In the genomic region with DNA sequence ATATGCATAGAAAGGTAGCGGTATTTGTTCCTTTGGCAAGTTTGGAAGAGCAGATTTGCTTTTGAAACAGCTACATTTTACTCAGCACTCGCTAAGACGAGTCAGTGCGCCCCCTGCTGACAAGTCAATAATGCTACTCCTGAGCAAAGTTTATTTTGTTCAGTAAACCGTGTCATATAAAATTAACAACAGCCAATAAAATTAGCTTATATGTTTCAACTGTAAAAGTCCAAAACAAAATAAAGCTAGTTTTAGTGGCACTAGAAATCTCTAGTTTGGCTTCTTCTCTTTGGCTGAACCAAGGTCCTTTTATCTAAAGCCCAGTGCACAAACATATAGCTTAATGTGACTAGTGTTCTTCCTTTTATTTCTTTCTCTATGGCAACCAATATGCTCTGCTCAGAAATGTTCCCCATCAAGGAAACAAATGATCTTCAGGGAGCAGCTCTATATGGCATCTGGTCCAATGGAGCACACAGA, we compare ENCODE assay signal across 8 cellular contexts. TPM values are rescaled to one million over a fixed set of nuclear protein-coding genes. Genes with fewer than 3 reads are reported as not detected.
DNase-seq lines count a peak whose midpoint lies in the region; ATAC-seq and TF ChIP-seq lines count a peak whose summit lies in the region.

No MANE protein-coding gene starts in this region.

- H3K9me3 Mint-ChIP-seq in activated CD8-positive, alpha-beta memory T cell treated with anti-CD3 and anti-CD28 coated beads, Interleukin-2, amount 10 ng/mL, durations not matched to agents 7 days and 5 days (ENCODE audit: low read depth): no peaks in the 10 kb centered on the region

- H3K27ac Mint-ChIP-seq in activated CD8-positive, alpha-beta memory T cell treated with anti-CD3 and anti-CD28 coated beads, Interleukin-2, amount 10 ng/mL, durations not matched to agents 7 days and 5 days: no peak overlapping the region

- no peak for ATAC-seq in activated CD8-positive, alpha-beta memory T cell treated with anti-CD3 and anti-CD28 coated beads, Interleukin-2, amount 10 ng/mL, durations not matched to agents 7 days and 5 days
- ATAC-seq in GM19397 (IDR thresholded peaks at IDR 0.05; ENCODE audit: unreplicated experiment) (no peak), GM21381 (IDR thresholded peaks at IDR 0.05; ENCODE audit: unreplicated experiment) (no peak)

- H3K4me3 Mint-ChIP-seq in activated CD8-positive, alpha-beta memory T cell treated with anti-CD3 and anti-CD28 coated beads, Interleukin-2, amount 10 ng/mL, durations not matched to agents 7 days and 5 days: no peak overlapping the region

- peaks cover 94% of the 10 kb centered on the region for H3K27me3 Mint-ChIP-seq in activated CD8-positive, alpha-beta memory T cell treated with anti-CD3 and anti-CD28 coated beads, Interleukin-2, amount 10 ng/mL, durations not matched to agents 7 days and 5 days

- DNase-seq in Daoy (ENCODE audit: low read depth) (peak; percentile 76), HEK293T (ENCODE audit: extremely low spot score) (no peak), NCI-H2227 treated with DMSO at 0.1 percent for 48 hours (lab: John Stamatoyannopoulos, UW) (peak; percentile 12), fibroblast of pulmonary artery (ENCODE audit: low read depth) (peak; percentile 70), pons (ENCODE audit: low spot score) (peak; percentile 94)
- peak; percentile 72 for DNase-seq in activated CD8-positive, alpha-beta memory T cell treated with anti-CD3 and anti-CD28 coated beads, Interleukin-2, amount 10 ng/mL, durations not matched to agents 7 days and 5 days

- CTCF ChIA-PET in HEK293T (lab: Yijun Ruan, JAX): interaction anchor here (0.6 to 2.2 kb wide), 17 partner anchors 8 to 890 kb away, joined by 3 to 9 read pairs (median 4); no protein-coding TSS in a partner anchor
- CTCF ChIA-PET in activated CD8-positive, alpha-beta memory T cell treated with anti-CD3 and anti-CD28 coated beads, Interleukin-2, amount 10 ng/mL, durations not matched to agents 7 days and 5 days (lab: Charles Lee): interaction anchor here (0.9 to 1.9 kb wide), 11 partner anchors 8 to 1689 kb away, joined by 3 to 9 read pairs (median 4); no protein-coding TSS in a partner anchor

- TF ChIP-seq CTCF in fibroblast of pulmonary artery (IDR thresholded peaks at IDR 0.05; ENCODE audit: low read length, missing control alignments): peak; percentile 75

- POLR2A ChIA-PET in HEK293T (lab: Yijun Ruan, JAX): interaction anchor here (0.7 to 2.1 kb wide), 5 partner anchors 8 to 188 kb away, joined by 3 to 11 read pairs (median 4); a partner anchor contains a TSS

- no peak overlapping the region for H3K4me3 ChIP-seq in fibroblast of pulmonary artery (replicated peaks; ENCODE audit: low read depth, low read length)

- H3K36me3 Mint-ChIP-seq in activated CD8-positive, alpha-beta memory T cell treated with anti-CD3 and anti-CD28 coated beads, Interleukin-2, amount 10 ng/mL, durations not matched to agents 7 days and 5 days: peaks cover 10% of the 10 kb centered on the region

- H3K4me1 Mint-ChIP-seq in activated CD8-positive, alpha-beta memory T cell treated with anti-CD3 and anti-CD28 coated beads, Interleukin-2, amount 10 ng/mL, durations not matched to agents 7 days and 5 days: peaks cover 16% of the 10 kb centered on the region

TF ChIP-seq in HEK293T, 16 proteins besides CTCF, POLR2A, EP300 and RAD21:
- TF ChIP-seq LEF1 (IDR thresholded peaks at IDR 0.05; ENCODE audit: borderline replicate concordance): no peak
- TF ChIP-seq, protein P1, sequence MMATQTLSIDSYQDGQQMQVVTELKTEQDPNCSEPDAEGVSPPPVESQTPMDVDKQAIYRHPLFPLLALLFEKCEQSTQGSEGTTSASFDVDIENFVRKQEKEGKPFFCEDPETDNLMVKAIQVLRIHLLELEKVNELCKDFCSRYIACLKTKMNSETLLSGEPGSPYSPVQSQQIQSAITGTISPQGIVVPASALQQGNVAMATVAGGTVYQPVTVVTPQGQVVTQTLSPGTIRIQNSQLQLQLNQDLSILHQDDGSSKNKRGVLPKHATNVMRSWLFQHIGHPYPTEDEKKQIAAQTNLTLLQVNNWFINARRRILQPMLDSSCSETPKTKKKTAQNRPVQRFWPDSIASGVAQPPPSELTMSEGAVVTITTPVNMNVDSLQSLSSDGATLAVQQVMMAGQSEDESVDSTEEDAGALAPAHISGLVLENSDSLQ (IDR thresholded peaks at IDR 0.05): peak; percentile 23; the same call in 1 of the 2 replicates
- TF ChIP-seq CTBP1 (IDR thresholded peaks at IDR 0.05; ENCODE audit: borderline replicate concordance): peak; percentile 20; the same call in 1 of the 2 replicates

RNA-seq across cellular contexts. Expression of a gene that starts 4.3 kb away (rescaled TPM):
- 5.8 and 6.5 TPM in 2 replicates for total RNA-seq in Daoy (2014; rRNA removed; shearing (Covaris generic))
- not detected for total RNA-seq in activated CD8-positive, alpha-beta memory T cell treated with anti-CD3 and anti-CD28 coated beads, Interleukin-2, amount 10 ng/mL, durations not matched to agents 7 days and 5 days
